Comparison of ENCODE assay signal across 1 cellular context in the genomic region with DNA sequence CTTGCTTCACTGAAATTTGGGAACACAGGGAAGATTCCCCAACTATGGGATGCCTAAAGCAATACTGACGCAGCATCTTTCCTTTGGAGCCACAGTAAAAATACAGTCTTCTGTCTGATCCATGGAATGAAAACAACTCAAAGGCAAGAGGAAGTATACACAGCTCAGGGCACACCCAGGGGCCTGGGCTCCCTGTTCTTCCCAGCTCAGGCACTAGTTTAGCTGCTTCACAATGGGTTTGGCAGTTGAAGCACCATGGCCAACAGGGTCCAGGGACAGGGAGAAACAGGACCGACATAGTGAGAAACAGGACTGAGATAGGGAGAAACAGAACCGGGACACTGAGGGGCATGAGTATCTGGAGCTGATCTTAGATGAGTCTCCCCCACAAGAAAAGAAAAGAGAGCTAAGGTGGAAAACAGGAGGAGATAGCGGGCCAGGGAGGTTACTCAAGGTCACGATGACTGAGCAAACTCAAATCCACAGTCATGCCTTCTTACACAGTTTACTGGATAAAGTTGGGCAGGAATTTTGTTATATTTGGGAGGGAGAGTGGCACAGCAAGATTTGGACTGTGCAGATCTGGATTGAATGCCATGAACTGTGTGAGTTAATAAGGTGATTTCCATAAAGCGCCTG.
TF ChIP-seq lines count a peak whose summit lies in the region.

No MANE protein-coding gene starts in this region.

TF ChIP-seq in GM23338, 12 proteins besides CTCF, POLR2A, EP300 and RAD21 (continued from another document):
- TF ChIP-seq ZNF462 (CRISPR knock-in tag; IDR thresholded peaks at IDR 0.05) (no peak), CREB1 (CRISPR knock-in tag; IDR thresholded peaks at IDR 0.05; ENCODE audit: low read depth) (no peak), ZNF114 (CRISPR knock-in tag; IDR thresholded peaks at IDR 0.05) (no peak), EZH2 (IDR thresholded peaks at IDR 0.05; ENCODE audit: low read depth, unreplicated experiment) (no peak), REST (IDR thresholded peaks at IDR 0.05; ENCODE audit: unreplicated experiment) (no peak), NANOG (IDR thresholded peaks at IDR 0.05; ENCODE audit: borderline replicate concordance) (no peak), STAT1 (IDR thresholded peaks at IDR 0.05; ENCODE audit: unreplicated experiment) (no peak), ZNF331 (CRISPR knock-in tag; IDR thresholded peaks at IDR 0.05; ENCODE audit: low read depth) (no peak), EZH2phosphoT487 (IDR thresholded peaks at IDR 0.05; ENCODE audit: unreplicated experiment) (no peak)
- TF ChIP-seq, protein P1, sequence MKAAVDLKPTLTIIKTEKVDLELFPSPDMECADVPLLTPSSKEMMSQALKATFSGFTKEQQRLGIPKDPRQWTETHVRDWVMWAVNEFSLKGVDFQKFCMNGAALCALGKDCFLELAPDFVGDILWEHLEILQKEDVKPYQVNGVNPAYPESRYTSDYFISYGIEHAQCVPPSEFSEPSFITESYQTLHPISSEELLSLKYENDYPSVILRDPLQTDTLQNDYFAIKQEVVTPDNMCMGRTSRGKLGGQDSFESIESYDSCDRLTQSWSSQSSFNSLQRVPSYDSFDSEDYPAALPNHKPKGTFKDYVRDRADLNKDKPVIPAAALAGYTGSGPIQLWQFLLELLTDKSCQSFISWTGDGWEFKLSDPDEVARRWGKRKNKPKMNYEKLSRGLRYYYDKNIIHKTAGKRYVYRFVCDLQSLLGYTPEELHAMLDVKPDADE (IDR thresholded peaks at IDR 0.05) = no peak
